In the genomic region with DNA sequence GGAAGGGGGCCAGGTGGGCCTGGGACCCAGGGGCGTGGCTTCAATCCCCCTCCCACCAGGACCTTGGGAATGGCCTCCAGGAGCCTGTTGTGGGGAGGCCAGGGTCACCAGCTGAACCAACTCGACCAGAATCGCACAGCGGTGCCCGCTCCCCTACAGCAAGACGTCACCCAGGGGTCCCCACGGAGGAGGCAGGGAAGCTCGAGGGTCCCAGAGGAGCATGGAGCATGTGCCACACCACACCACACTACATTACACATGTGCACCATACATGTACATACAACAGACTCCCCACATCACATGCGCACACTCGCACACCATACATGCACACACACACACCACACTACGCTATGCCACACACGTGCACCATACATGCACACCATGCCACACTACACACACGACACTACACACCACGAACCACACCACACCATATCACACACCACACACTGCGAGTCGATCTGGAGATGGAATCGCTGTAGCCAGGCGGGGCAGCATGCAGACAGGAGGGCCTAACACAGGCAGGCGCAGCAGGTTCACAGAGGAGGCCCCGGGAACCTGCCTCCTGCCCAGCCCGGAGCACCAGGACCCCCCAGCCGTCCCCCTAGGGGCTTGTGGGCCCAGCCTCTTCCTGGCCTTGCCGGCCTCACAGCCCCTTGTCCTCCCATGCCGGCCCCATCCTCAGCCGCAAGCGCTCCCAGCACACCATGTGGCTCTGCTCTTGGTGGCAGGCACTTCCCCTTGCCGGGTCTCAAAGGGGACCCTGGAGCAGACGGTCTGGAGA, we compare ENCODE assay signal across 7 cellular contexts. TPM values are rescaled to one million over a fixed set of nuclear protein-coding genes. Genes with fewer than 3 reads are reported as not detected.
DNase-seq lines count a peak whose midpoint lies in the region; ATAC-seq lines count a peak whose summit lies in the region.

No MANE protein-coding gene starts in this region.

- H3K27me3 Mint-ChIP-seq in stimulated activated naive CD8-positive, alpha-beta T cell treated with anti-CD3 and anti-CD28 coated beads, Interleukin-15, amount 100 ng/mL, for 72 hours: no peaks in the 10 kb centered on the region

- peak overlapping the region; percentile 94 to 99 for H3K4me3 Mint-ChIP-seq in stimulated activated naive CD8-positive, alpha-beta T cell treated with anti-CD3 and anti-CD28 coated beads, Interleukin-15, amount 100 ng/mL, for 72 hours

- H3K4me1 ChIP-seq in esophagus (ENCODE audit: control insufficient read depth in 2 of 2, insufficient read depth in 2 of 2, low read length in 1 of 2): peaks cover 0 to 2% of the 10 kb centered on the region in 2 donors

- peak overlapping the region; percentile 95 to 97 for H3K27ac Mint-ChIP-seq in stimulated activated naive CD8-positive, alpha-beta T cell treated with anti-CD3 and anti-CD28 coated beads, Interleukin-15, amount 100 ng/mL, for 72 hours

- peak; percentile 18 for ATAC-seq in GM21447 (IDR thresholded peaks at IDR 0.05; ENCODE audit: unreplicated experiment)
- peak; percentile 62 for ATAC-seq in stimulated activated naive CD8-positive, alpha-beta T cell treated with anti-CD3 and anti-CD28 coated beads, Interleukin-15, amount 100 ng/mL, for 72 hours
- ATAC-seq in GM21360 (IDR thresholded peaks at IDR 0.05; ENCODE audit: unreplicated experiment): no peak
- no peak for ATAC-seq in GM21390 (IDR thresholded peaks at IDR 0.05; ENCODE audit: unreplicated experiment)

- no peaks in the 10 kb centered on the region for H3K9me3 ChIP-seq in esophagus (ENCODE audit: control insufficient read depth in 2 of 2, insufficient read depth in 1 of 2, low read depth in 1 of 2, low read length in 1 of 2)

- DNase-seq in KG1 (lab: John Stamatoyannopoulos, UW): peak; percentile 9
- no peak for DNase-seq in stimulated activated naive CD8-positive, alpha-beta T cell treated with anti-CD3 and anti-CD28 coated beads, Interleukin-15, amount 100 ng/mL, for 72 hours
- no peak for DNase-seq in CD1c-positive myeloid dendritic cell (ENCODE audit: extremely low spot score)

- peak overlapping the region; percentile 20 to 46 for H3K4me3 ChIP-seq in esophagus (ENCODE audit: low read depth in 1 of 2, low read length in 2 of 2)

- H3K4me1 Mint-ChIP-seq in stimulated activated naive CD8-positive, alpha-beta T cell treated with anti-CD3 and anti-CD28 coated beads, Interleukin-15, amount 100 ng/mL, for 72 hours: peaks cover 83% of the 10 kb centered on the region

- H3K9me3 Mint-ChIP-seq in stimulated activated naive CD8-positive, alpha-beta T cell treated with anti-CD3 and anti-CD28 coated beads, Interleukin-15, amount 100 ng/mL, for 72 hours: no peaks in the 10 kb centered on the region

- peak overlapping the region in 1 of 2 donors; percentile 14 for H3K27ac ChIP-seq in esophagus (ENCODE audit: low read depth in 2 of 2, low read length in 1 of 2)

- WGBS in esophagus, 2 donors: 59 to 65% methylated on average over 28 of the region's 28 CpGs

- H3K27me3 ChIP-seq in esophagus (ENCODE audit: control insufficient read depth in 1 of 2, insufficient read depth in 2 of 2, low read length in 2 of 2): no peaks in the 10 kb centered on the region

- no peaks in the 10 kb centered on the region for H3K36me3 ChIP-seq in esophagus (ENCODE audit: control insufficient read depth in 2 of 2, insufficient read depth in 2 of 2, low read length in 1 of 2)

RNA-seq across cellular contexts. Expression of a gene that starts 0.6 kb away (rescaled TPM):
- polyA plus RNA-seq in esophagus: 10 to 100 TPM in 1 of 2 donors, 1 to 10 TPM in 1; 7.3 to 10.0 TPM

RNA-seq across cellular contexts. Expression of a gene that starts 19.7 kb away (rescaled TPM):
- polyA plus RNA-seq in esophagus: 10 to 100 TPM; 12.4 to 16.1 TPM

RNA-seq across cellular contexts. Expression of a gene that starts 46.6 kb away (rescaled TPM):
- 10 to 100 TPM; 45.8 to 47.4 TPM for polyA plus RNA-seq in esophagus

Comparison
In these comparisons a context has a peak if more than half of its experiments do, and no peak if none do; other contexts are left out.
1. ATAC-seq: peak in GM21447 (single experiment) and stimulated activated naive CD8-positive, alpha-beta T cell treated with anti-CD3 and anti-CD28 coated beads, Interleukin-15, amount 100 ng/mL, for 72 hours (single experiment); none in GM21360 (single experiment) and GM21390 (single experiment).